19 cellular contexts compared by ENCODE assay signal in genomic region chr1:89044970-89045695, GRCh38. TPM values are rescaled to one million over a fixed set of nuclear protein-coding genes. Genes with fewer than 3 reads are reported as not detected.
DNase-seq lines count a peak whose midpoint lies in the region; ATAC-seq and TF ChIP-seq lines count a peak whose summit lies in the region.
"Had no signal": no experiment of that assay in that cellular context is flagged by ENCODE, and none has a peak within 500 bp of the region (broad histone marks: within the 10 kb centered on the region; RNA-seq: fewer than 3 reads in every experiment).

No MANE protein-coding gene starts in this region.

- 43% methylated on average over 2 of the region's 2 CpGs for WGBS in hepatocyte (ENCODE audit: low lambda C conversion rate, missing lambda C conversion rate)
- 10% methylated on average over 2 of the region's 2 CpGs for WGBS in right lobe of liver (ENCODE audit: insufficient coverage, low coverage, low lambda C conversion rate, missing lambda C conversion rate)

- H3K9me3 ChIP-seq in hepatocyte (ENCODE audit: low read depth) (no peaks in the 10 kb centered on the region), right lobe of liver (no peaks in the 10 kb centered on the region)

- no peak overlapping the region for H3K27ac Mint-ChIP-seq in glutamatergic neuron (ENCODE audit: unreplicated experiment)
- H3K27ac Mint-ChIP-seq: HFFc6 had no signal

- peak; percentile 78 for DNase-seq in LoVo (ENCODE audit: low spot score)
- DNase-seq in hepatocyte (ENCODE audit: low spot score): peak; percentile 72
- no peak for DNase-seq in right lobe of liver
- no peak for DNase-seq in glutamatergic neuron
- no peak for DNase-seq in NK-92 (lab: John Stamatoyannopoulos, UW; ENCODE audit: unreplicated experiment)
- DNase-seq in glomerular visceral epithelial cell (ENCODE audit: extremely low spot score): no peak
- DNase-seq: DMS153, HFFc6, KG1, NCI-H1436, NCI-H2081, NCI-H510A, NCI-H82, Peyer's patch, Right ventricle myocardium superior had no signal

- no peaks in the 10 kb centered on the region for H3K27me3 Mint-ChIP-seq in glutamatergic neuron (ENCODE audit: unreplicated experiment)

- no peaks in the 10 kb centered on the region for H3K79me2 ChIP-seq in hepatocyte

- H3K27ac ChIP-seq in 22Rv1 (peak overlapping the region; percentile 38), hepatocyte (peak overlapping the region; percentile 60), right lobe of liver (peak overlapping the region; percentile 36 to 77 (median 68))
- H3K27ac ChIP-seq: BLaER1 treated with 17β-estradiol and CSF1 and Interleukin-3, amounts not matched to agents 10 nM and 100 nM; SK-N-MC had no signal

- H3K36me3 Mint-ChIP-seq in glutamatergic neuron (ENCODE audit: unreplicated experiment): peaks cover 4% of the 10 kb centered on the region

- H3K9me2 ChIP-seq in hepatocyte (replicated peaks; ENCODE audit: insufficient read depth): no peaks in the 10 kb centered on the region

- TF ChIP-seq POLR2A in right lobe of liver (IDR thresholded peaks at IDR 0.05): peak; percentile 38

- no peak overlapping the region for H3K4me3 Mint-ChIP-seq in glutamatergic neuron (ENCODE audit: unreplicated experiment)
- H3K4me3 Mint-ChIP-seq: HFFc6 had no signal

- H3K36me3 ChIP-seq in hepatocyte (replicated peaks; ENCODE audit: insufficient read depth, low read depth) (no peaks in the 10 kb centered on the region), right lobe of liver (no peaks in the 10 kb centered on the region)
- H3K36me3 ChIP-seq: Peyer's patch had no signal

- no peaks in the 10 kb centered on the region for H4K20me1 ChIP-seq in hepatocyte (ENCODE audit: insufficient read depth, poor library complexity, severe bottlenecking)
- H4K20me1 ChIP-seq: BLaER1 treated with 17β-estradiol and CSF1 and Interleukin-3, amounts not matched to agents 10 nM and 100 nM had no signal

- H3K4me2 ChIP-seq in hepatocyte: no peak overlapping the region
- H3K4me2 ChIP-seq: BLaER1 treated with 17β-estradiol and CSF1 and Interleukin-3, amounts not matched to agents 10 nM and 100 nM had no signal

- H3K4me1 ChIP-seq in hepatocyte (ENCODE audit: insufficient read depth) (peaks cover 10% of the 10 kb centered on the region), right lobe of liver (peaks cover 0 to 15% (median 7%) of the 10 kb centered on the region in 4 donors)
- H3K4me1 ChIP-seq: BLaER1 treated with 17β-estradiol and CSF1 and Interleukin-3, amounts not matched to agents 10 nM and 100 nM had no signal

- intact Hi-C loops in right lobe of liver (cut with DNase I): no loop called here

- no peaks in the 10 kb centered on the region for H3K4me1 Mint-ChIP-seq in glutamatergic neuron (ENCODE audit: low read depth, unreplicated experiment)

- no peaks in the 10 kb centered on the region for H3K9me3 Mint-ChIP-seq in glutamatergic neuron (ENCODE audit: unreplicated experiment)

- H2AFZ ChIP-seq in hepatocyte: no peak overlapping the region

- TF ChIP-seq CTCF in 22Rv1 (IDR thresholded peaks at IDR 0.05): no peak
- TF ChIP-seq CTCF in hepatocyte (IDR thresholded peaks at IDR 0.05; ENCODE audit: poor library complexity): no peak
- no peak for TF ChIP-seq CTCF in right lobe of liver (IDR thresholded peaks at IDR 0.05)
- no peak for TF ChIP-seq CTCF in glutamatergic neuron (IDR thresholded peaks at IDR 0.05; ENCODE audit: partially characterized antibody, unreplicated experiment)

- H3K27me3 ChIP-seq in hepatocyte (no peaks in the 10 kb centered on the region), right lobe of liver (no peaks in the 10 kb centered on the region)
- H3K27me3 ChIP-seq: BLaER1 treated with 17β-estradiol and CSF1 and Interleukin-3, amounts not matched to agents 10 nM and 100 nM; Peyer's patch had no signal

- H3K4me3 ChIP-seq in hepatocyte (no peak overlapping the region), right lobe of liver (peak overlapping the region in 1 of 3 donors; percentile 16)
- H3K4me3 ChIP-seq: BLaER1 treated with 17β-estradiol and CSF1 and Interleukin-3, amounts not matched to agents 10 nM and 100 nM; SK-N-MC had no signal

- ATAC-seq in right lobe of liver (peak; percentile 84 to 94 (median 90)), HG03521 (IDR thresholded peaks at IDR 0.05; ENCODE audit: unreplicated experiment) (no peak)

RNA-seq across cellular contexts. Expression of gene GBP1, which starts 19.9 kb away (rescaled TPM):
- total RNA-seq in hepatocyte: 18.9 and 20.3 TPM in 2 replicates
- 12.0 and 19.3 TPM in 2 replicates for polyA plus RNA-seq in hepatocyte
- 100 to 1,000 TPM in 1 of 6 experiments, 10 to 100 TPM in 4, 1 to 10 TPM in 1; 9.7 to 153 (median 43.7) TPM for total RNA-seq in right lobe of liver
- total RNA-seq in glutamatergic neuron (ENCODE audit: unreplicated experiment): not detected

RNA-seq across cellular contexts. Expression of gene GBP3, which starts 22.5 kb away (rescaled TPM):
- total RNA-seq in hepatocyte (10.8 and 12.0 TPM in 2 replicates), right lobe of liver (10 to 100 TPM in 4 of 6 experiments, 1 to 10 TPM in 2; 4.3 to 24.6 (median 11.7) TPM), glutamatergic neuron (ENCODE audit: unreplicated experiment) (not detected)
- 5.4 and 5.5 TPM in 2 replicates for polyA plus RNA-seq in hepatocyte

RNA-seq across cellular contexts. Expression of gene KYAT3, which starts 52.7 kb away (rescaled TPM):
- total RNA-seq in hepatocyte (55.6 and 56.3 TPM in 2 replicates), right lobe of liver (10 to 100 TPM in 3 of 6 experiments, 1 to 10 TPM in 3; 8.9 to 19.9 (median 9.8) TPM), glutamatergic neuron (ENCODE audit: unreplicated experiment) (25.0 TPM)
- 45.5 and 45.9 TPM in 2 replicates for polyA plus RNA-seq in hepatocyte

RNA-seq across cellular contexts. Expression of gene RBMXL1, which starts 52.7 kb away (rescaled TPM):
- total RNA-seq in hepatocyte (17.4 and 18.7 TPM in 2 replicates), right lobe of liver (10 to 100 TPM in 2 of 6 experiments, 1 to 10 TPM in 4; 6.9 to 13.8 (median 8.5) TPM), glutamatergic neuron (ENCODE audit: unreplicated experiment) (12.7 TPM)
- 9.2 and 10.7 TPM in 2 replicates for polyA plus RNA-seq in hepatocyte

Comparison
In these comparisons a context has a peak if more than half of its experiments do, and no peak if none do; other contexts are left out.
1. DNase-seq: peak in LoVo (single experiment) and hepatocyte (single experiment); none in right lobe of liver (0 of 3), glutamatergic neuron (single experiment), NK-92 (single experiment) and glomerular visceral epithelial cell (single experiment).
2. RNA of gene GBP1, which starts 19.9 kb away (total RNA-seq): 9.7 to 153 TPM in right lobe of liver and 18.9 to 20.3 TPM in hepatocyte; not detected in glutamatergic neuron (single experiment); every median in the first group is over 10 times any median in the second.
3. Peak in every context shown above with its lines, with median percentiles within 50 percentile points of each other: H3K27ac ChIP-seq.